In the genomic region with DNA sequence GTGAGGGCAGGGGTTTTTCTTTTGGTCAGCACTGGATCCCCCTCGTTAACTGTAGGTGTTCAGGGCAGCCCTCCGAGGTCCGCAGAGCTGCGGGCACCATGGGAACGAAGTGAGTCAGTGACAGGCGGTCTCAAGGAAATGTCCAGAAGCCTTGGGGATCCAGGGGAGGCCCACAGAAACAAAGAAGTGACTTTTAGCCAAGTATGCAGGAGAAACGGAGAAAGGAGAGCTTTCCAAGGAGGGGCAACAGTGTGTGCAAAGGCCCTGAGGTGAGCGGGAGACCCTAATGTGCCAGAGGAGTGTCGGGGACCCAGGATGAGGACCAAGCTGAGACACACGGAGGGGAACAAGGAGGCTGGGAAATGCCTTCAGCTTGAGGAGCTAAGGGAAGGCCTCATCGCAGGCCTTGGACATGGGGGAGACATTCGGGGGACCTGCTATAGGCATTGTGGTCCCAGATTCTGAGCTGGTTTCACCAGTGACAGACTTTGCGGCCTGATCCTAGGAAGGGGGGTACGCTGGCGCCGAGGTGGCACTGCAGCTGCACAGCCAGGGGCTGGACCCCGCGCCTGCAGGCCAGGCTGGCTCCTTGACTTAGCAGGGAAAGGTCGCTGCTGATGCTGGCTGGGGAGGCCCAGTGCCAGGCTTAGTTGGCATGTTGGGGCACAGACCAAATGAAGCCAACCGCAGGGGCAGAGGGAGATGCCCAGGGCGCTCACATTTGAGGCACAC, we compare ENCODE assay signal across 9 cellular contexts. TPM values are rescaled to one million over a fixed set of nuclear protein-coding genes. Genes with fewer than 3 reads are reported as not detected.
DNase-seq lines count a peak whose midpoint lies in the region; ATAC-seq and TF ChIP-seq lines count a peak whose summit lies in the region.
"Had no signal": no experiment of that assay in that cellular context is flagged by ENCODE, and none has a peak within 500 bp of the region (broad histone marks: within the 10 kb centered on the region; RNA-seq: fewer than 3 reads in every experiment).

No MANE protein-coding gene starts in this region.

- TF ChIP-seq CTCF in Peyer's patch (IDR thresholded peaks at IDR 0.05) (no peak), fibroblast of villous mesenchyme (IDR thresholded peaks at IDR 0.05; ENCODE audit: insufficient read depth, low read depth, low read length) (no peak), sigmoid colon (IDR thresholded peaks at IDR 0.05) (no peak)

- H3K4me1 ChIP-seq in Peyer's patch (peaks cover 0 to 48% (median 27%) of the 10 kb centered on the region in 4 donors), sigmoid colon (peaks cover 0 to 46% (median 40%) of the 10 kb centered on the region in 4 donors)

- H3K27ac ChIP-seq in Peyer's patch (peak overlapping the region; percentile 73 to 89 (median 84)), sigmoid colon (peak overlapping the region; percentile 82 to 87 (median 84))

- peak overlapping the region; percentile 59; the same call in 1 of the 2 replicates for H3K4me3 ChIP-seq in GM08714 (ENCODE audit: low read length)
- H3K4me3 ChIP-seq in Peyer's patch, result peak overlapping the region in 2 of 4 donors; percentile 60 to 68
- H3K4me3 ChIP-seq in fibroblast of villous mesenchyme (ENCODE audit: low read depth, low read length), result peak overlapping the region; percentile 64
- peak overlapping the region in 3 of 4 donors; percentile 62 to 67 (median 64) for H3K4me3 ChIP-seq in sigmoid colon

- TF ChIP-seq POLR2A in Peyer's patch (IDR thresholded peaks at IDR 0.05), result no peak
- TF ChIP-seq POLR2A in sigmoid colon (IDR thresholded peaks at IDR 0.05), result no peak
- TF ChIP-seq POLR2A in GM18505 (IDR thresholded peaks at IDR 0.05; ENCODE audit: borderline replicate concordance, extremely low read depth, insufficient read depth, insufficient read length), result no peak

- peaks cover 0 to 49% (median 0%) of the 10 kb centered on the region in 3 donors for H3K36me3 ChIP-seq in Peyer's patch
- peaks cover 30 to 44% (median 35%) of the 10 kb centered on the region in 4 donors for H3K36me3 ChIP-seq in sigmoid colon

- intact Hi-C loops in sigmoid colon (cut with DNase I), result loop anchor here (5.0 kb wide), 1 partner anchor 120 kb away; no protein-coding TSS in a partner anchor

- WGBS in sigmoid colon, 2 donors, result 83 to 90% methylated on average over 21 of the region's 21 CpGs

- H3K27me3 ChIP-seq in Peyer's patch, result no peaks in the 10 kb centered on the region
- no peaks in the 10 kb centered on the region for H3K27me3 ChIP-seq in sigmoid colon

- ATAC-seq in GM21515 (IDR thresholded peaks at IDR 0.05; ENCODE audit: unreplicated experiment) (no peak), GM18505 (IDR thresholded peaks at IDR 0.05; ENCODE audit: unreplicated experiment) (no peak), GM19395 (IDR thresholded peaks at IDR 0.05; ENCODE audit: unreplicated experiment) (no peak)

- DNase-seq in Peyer's patch (peak in 1 of 3 donors; percentile 51), fibroblast of villous mesenchyme (ENCODE audit: low read depth) (no peak), sigmoid colon (peak; percentile 64), DMS 273 treated with DMSO at 0.1 percent for 48 hours (lab: John Stamatoyannopoulos, UW) (no peak)
- DNase-seq: NCI-H1436 treated with DMSO at 0.1 percent for 48 hours had no signal

- no peaks in the 10 kb centered on the region for H3K9me3 ChIP-seq in Peyer's patch
- no peaks in the 10 kb centered on the region for H3K9me3 ChIP-seq in sigmoid colon

- no peak for TF ChIP-seq EP300 in sigmoid colon (IDR thresholded peaks at IDR 0.05)

RNA-seq across cellular contexts. Expression of gene LTC4S, which starts 3.3 kb away (rescaled TPM):
- total RNA-seq in Peyer's patch (10 to 100 TPM in 1 of 4 donors, 1 to 10 TPM in 2, not detected in 1; 1.9 to 12.4 (median 3.6) TPM), fibroblast of villous mesenchyme (0.43 TPM in 1 of 2 replicates, not detected in the other), sigmoid colon (1 to 10 TPM; 1.5 to 6.1 (median 5.4) TPM)
- polyA plus RNA-seq in sigmoid colon, result 1 to 10 TPM in 2 of 3 donors, not detected in 1; 2.6 to 3.6 TPM

RNA-seq across cellular contexts. Expression of gene MGAT4B, which starts 9.6 kb away (rescaled TPM):
- total RNA-seq in Peyer's patch (1,000 to 10,000 TPM in 2 of 4 donors, 100 to 1,000 TPM in 2; 366 to 1,291 (median 1,007) TPM), fibroblast of villous mesenchyme (83.8 and 102 TPM in 2 replicates), sigmoid colon (10 to 100 TPM; 27.8 to 56.8 (median 31.5) TPM)
- polyA plus RNA-seq in sigmoid colon, result 100 to 1,000 TPM; 184 to 241 (median 232) TPM

RNA-seq across cellular contexts. Expression of gene SQSTM1, which starts 23.7 kb away (rescaled TPM):
- total RNA-seq in Peyer's patch, result 100 to 1,000 TPM; 287 to 417 (median 348) TPM
- total RNA-seq in fibroblast of villous mesenchyme, result 752 and 892 TPM in 2 replicates
- 100 to 1,000 TPM; 287 to 443 (median 386) TPM for total RNA-seq in sigmoid colon
- polyA plus RNA-seq in sigmoid colon, result 100 to 1,000 TPM; 168 to 301 (median 203) TPM
